1 cellular context compared by ENCODE assay signal in the genomic region with DNA sequence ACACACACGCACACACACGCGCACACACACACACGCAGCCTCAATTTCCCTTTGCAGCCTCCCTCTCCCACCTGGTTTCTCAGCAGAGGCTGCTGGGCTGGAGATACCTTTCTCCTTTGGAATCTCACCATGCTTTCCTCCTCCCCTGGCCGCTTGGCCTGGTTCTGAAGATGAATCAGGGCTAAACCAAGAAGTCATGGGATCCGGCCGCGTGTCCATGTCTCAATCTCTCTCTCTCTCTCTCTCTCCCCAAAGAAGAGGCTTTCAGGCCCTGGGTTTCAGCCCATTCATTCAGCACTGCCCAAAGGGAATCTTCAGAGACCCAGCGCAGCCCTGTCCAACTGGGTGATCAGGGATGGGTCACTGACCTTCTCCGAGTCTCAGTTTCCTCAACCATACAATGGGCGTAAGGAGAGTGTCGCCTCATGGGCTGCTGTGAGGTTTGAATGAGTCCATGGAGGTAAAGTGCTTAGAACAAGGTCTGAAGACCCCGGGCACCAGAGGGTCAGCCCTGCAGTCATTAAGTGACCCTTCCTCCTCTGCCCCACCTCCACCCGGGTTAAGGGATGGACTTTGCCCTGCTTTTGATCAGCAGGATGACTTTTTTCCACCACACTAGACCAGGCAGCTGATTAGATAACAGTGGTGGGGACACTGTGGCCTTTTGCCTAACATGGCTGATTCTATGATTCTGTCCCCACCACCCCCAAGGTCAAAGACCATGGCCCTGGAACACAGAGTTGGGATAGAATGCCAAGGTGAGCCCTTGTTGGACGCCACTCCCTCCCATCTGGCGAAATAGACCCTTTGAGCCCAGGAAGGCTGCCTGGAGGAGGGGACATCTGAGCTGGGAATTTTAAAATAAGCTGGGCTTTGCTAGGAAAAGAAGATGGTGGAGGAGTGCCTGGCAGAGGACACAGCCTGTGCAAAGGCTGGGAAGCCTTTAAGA.
TF ChIP-seq lines count a peak whose summit lies in the region.

No MANE protein-coding gene starts in this region.

TF ChIP-seq in HepG2, 621 proteins besides CTCF, POLR2A, EP300 and RAD21 (continued from another document and continues in another):
- TF ChIP-seq, protein P1, sequence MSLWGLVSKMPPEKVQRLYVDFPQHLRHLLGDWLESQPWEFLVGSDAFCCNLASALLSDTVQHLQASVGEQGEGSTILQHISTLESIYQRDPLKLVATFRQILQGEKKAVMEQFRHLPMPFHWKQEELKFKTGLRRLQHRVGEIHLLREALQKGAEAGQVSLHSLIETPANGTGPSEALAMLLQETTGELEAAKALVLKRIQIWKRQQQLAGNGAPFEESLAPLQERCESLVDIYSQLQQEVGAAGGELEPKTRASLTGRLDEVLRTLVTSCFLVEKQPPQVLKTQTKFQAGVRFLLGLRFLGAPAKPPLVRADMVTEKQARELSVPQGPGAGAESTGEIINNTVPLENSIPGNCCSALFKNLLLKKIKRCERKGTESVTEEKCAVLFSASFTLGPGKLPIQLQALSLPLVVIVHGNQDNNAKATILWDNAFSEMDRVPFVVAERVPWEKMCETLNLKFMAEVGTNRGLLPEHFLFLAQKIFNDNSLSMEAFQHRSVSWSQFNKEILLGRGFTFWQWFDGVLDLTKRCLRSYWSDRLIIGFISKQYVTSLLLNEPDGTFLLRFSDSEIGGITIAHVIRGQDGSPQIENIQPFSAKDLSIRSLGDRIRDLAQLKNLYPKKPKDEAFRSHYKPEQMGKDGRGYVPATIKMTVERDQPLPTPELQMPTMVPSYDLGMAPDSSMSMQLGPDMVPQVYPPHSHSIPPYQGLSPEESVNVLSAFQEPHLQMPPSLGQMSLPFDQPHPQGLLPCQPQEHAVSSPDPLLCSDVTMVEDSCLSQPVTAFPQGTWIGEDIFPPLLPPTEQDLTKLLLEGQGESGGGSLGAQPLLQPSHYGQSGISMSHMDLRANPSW (CRISPR knock-in tag; IDR thresholded peaks at IDR 0.05; ENCODE audit: borderline replicate concordance), result peak; percentile 62; the same call in 1 of the 2 replicates
- TF ChIP-seq TGIF2 (CRISPR knock-in tag; IDR thresholded peaks at IDR 0.05) (no peak; the same call in 1 of the 2 replicates), KLF12 (CRISPR knock-in tag; IDR thresholded peaks at IDR 0.05; ENCODE audit: borderline replicate concordance) (no peak), TCF7 (IDR thresholded peaks at IDR 0.05; ENCODE audit: low read depth) (peak; percentile 83), ESRRA (CRISPR knock-in tag; IDR thresholded peaks at IDR 0.05; ENCODE audit: low read depth) (peak; percentile 99), ZNF773 (CRISPR knock-in tag; IDR thresholded peaks at IDR 0.05; ENCODE audit: borderline replicate concordance) (no peak), TAF15 (IDR thresholded peaks at IDR 0.05; ENCODE audit: low read depth, low read length, poor library complexity, severe bottlenecking) (no peak), ZSCAN9 (CRISPR knock-in tag; IDR thresholded peaks at IDR 0.05; ENCODE audit: borderline replicate concordance) (peak; percentile 13; the same call in 1 of the 2 replicates), ZNF101 (CRISPR knock-in tag; IDR thresholded peaks at IDR 0.05; ENCODE audit: borderline replicate concordance, low read depth) (no peak), NR2C2 (CRISPR knock-in tag; IDR thresholded peaks at IDR 0.05; ENCODE audit: borderline replicate concordance) (peak; percentile 91), CC2D1A (CRISPR knock-in tag; IDR thresholded peaks at IDR 0.05) (no peak), YEATS2 (CRISPR knock-in tag; IDR thresholded peaks at IDR 0.05; ENCODE audit: borderline replicate concordance) (0 out of 2 replicates have a peak, but pooled peaks have one; percentile 21), PHF21A (CRISPR knock-in tag; IDR thresholded peaks at IDR 0.05) (peak; percentile 95), PHF5A (CRISPR knock-in tag; IDR thresholded peaks at IDR 0.05; ENCODE audit: low read depth, unreplicated experiment) (no peak), ZNF550 (CRISPR knock-in tag; IDR thresholded peaks at IDR 0.05; ENCODE audit: borderline replicate concordance) (no peak), SNAI1 (CRISPR knock-in tag; IDR thresholded peaks at IDR 0.05; ENCODE audit: borderline replicate concordance) (no peak), ZSCAN29 (CRISPR knock-in tag; conservative IDR thresholded peaks at IDR 0.05) (peak; percentile 69; the same call in 1 of the 2 replicates), PPARG (CRISPR knock-in tag; conservative IDR thresholded peaks at IDR 0.05) (peak; percentile 95), CBX1 (IDR thresholded peaks at IDR 0.05; ENCODE audit: low read depth) (no peak), NR1H2 (CRISPR knock-in tag; IDR thresholded peaks at IDR 0.05; ENCODE audit: borderline replicate concordance, low read depth) (peak; percentile 85; the same call in 1 of the 2 replicates), ZKSCAN8 (CRISPR knock-in tag; IDR thresholded peaks at IDR 0.05; ENCODE audit: borderline replicate concordance) (peak; percentile 58; the same call in 1 of the 2 replicates), BCL6 (CRISPR knock-in tag; IDR thresholded peaks at IDR 0.05) (peak; percentile 90), HHEX (CRISPR knock-in tag; IDR thresholded peaks at IDR 0.05) (peak; percentile 46; the same call in 1 of the 2 replicates), ZNF350 (CRISPR knock-in tag; IDR thresholded peaks at IDR 0.05; ENCODE audit: borderline replicate concordance, low read depth) (peak; percentile 90), EEA1 (CRISPR knock-in tag; IDR thresholded peaks at IDR 0.05; ENCODE audit: borderline replicate concordance) (no peak), CBX5 (CRISPR knock-in tag; IDR thresholded peaks at IDR 0.05; ENCODE audit: borderline replicate concordance) (peak; percentile 86), MIER2 (CRISPR knock-in tag; IDR thresholded peaks at IDR 0.05) (peak; percentile 28; the same call in 1 of the 2 replicates), ZNF674 (CRISPR knock-in tag; IDR thresholded peaks at IDR 0.05; ENCODE audit: low read depth) (no peak), REXO4 (CRISPR knock-in tag; IDR thresholded peaks at IDR 0.05; ENCODE audit: borderline replicate concordance) (no peak), JUND (CRISPR knock-in tag; IDR thresholded peaks at IDR 0.05) (peak; percentile 56; the same call in 1 of the 2 replicates), MIXL1 (CRISPR knock-in tag; IDR thresholded peaks at IDR 0.05) (peak; percentile 98), FOXO1 (CRISPR knock-in tag; IDR thresholded peaks at IDR 0.05) (peak; percentile 87), KDM5A (IDR thresholded peaks at IDR 0.05; ENCODE audit: borderline replicate concordance, low read length) (no peak), TCF12 (IDR thresholded peaks at IDR 0.05) (no peak), TCF12 (CRISPR knock-in tag; IDR thresholded peaks at IDR 0.05) (no peak), MAFF (IDR thresholded peaks at IDR 0.05; ENCODE audit: low read depth, low read length) (peak; percentile 21; the same call in 1 of the 2 replicates), ETV5 (CRISPR knock-in tag; IDR thresholded peaks at IDR 0.05; ENCODE audit: borderline replicate concordance) (peak; percentile 75; the same call in 1 of the 2 replicates), HMG20A (CRISPR knock-in tag; IDR thresholded peaks at IDR 0.05; ENCODE audit: borderline replicate concordance) (peak; percentile 88; the same call in 1 of the 2 replicates), ZNF749 (CRISPR knock-in tag; IDR thresholded peaks at IDR 0.05; ENCODE audit: borderline replicate concordance) (peak; percentile 58; the same call in 1 of the 2 replicates), SRSF1 (optimal IDR thresholded peaks at IDR 0.05; ENCODE audit: low read depth, low read length) (no peak)
- TF ChIP-seq, protein P2, sequence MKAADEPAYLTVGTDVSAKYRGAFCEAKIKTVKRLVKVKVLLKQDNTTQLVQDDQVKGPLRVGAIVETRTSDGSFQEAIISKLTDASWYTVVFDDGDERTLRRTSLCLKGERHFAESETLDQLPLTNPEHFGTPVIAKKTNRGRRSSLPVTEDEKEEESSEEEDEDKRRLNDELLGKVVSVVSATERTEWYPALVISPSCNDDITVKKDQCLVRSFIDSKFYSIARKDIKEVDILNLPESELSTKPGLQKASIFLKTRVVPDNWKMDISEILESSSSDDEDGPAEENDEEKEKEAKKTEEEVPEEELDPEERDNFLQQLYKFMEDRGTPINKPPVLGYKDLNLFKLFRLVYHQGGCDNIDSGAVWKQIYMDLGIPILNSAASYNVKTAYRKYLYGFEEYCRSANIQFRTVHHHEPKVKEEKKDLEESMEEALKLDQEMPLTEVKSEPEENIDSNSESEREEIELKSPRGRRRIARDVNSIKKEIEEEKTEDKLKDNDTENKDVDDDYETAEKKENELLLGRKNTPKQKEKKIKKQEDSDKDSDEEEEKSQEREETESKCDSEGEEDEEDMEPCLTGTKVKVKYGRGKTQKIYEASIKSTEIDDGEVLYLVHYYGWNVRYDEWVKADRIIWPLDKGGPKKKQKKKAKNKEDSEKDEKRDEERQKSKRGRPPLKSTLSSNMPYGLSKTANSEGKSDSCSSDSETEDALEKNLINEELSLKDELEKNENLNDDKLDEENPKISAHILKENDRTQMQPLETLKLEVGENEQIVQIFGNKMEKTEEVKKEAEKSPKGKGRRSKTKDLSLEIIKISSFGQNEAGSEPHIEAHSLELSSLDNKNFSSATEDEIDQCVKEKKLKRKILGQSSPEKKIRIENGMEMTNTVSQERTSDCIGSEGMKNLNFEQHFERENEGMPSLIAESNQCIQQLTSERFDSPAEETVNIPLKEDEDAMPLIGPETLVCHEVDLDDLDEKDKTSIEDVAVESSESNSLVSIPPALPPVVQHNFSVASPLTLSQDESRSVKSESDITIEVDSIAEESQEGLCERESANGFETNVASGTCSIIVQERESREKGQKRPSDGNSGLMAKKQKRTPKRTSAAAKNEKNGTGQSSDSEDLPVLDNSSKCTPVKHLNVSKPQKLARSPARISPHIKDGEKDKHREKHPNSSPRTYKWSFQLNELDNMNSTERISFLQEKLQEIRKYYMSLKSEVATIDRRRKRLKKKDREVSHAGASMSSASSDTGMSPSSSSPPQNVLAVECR (CRISPR knock-in tag; IDR thresholded peaks at IDR 0.05; ENCODE audit: borderline replicate concordance), result peak; percentile 74; the same call in 1 of the 2 replicates
- TF ChIP-seq, protein P3, sequence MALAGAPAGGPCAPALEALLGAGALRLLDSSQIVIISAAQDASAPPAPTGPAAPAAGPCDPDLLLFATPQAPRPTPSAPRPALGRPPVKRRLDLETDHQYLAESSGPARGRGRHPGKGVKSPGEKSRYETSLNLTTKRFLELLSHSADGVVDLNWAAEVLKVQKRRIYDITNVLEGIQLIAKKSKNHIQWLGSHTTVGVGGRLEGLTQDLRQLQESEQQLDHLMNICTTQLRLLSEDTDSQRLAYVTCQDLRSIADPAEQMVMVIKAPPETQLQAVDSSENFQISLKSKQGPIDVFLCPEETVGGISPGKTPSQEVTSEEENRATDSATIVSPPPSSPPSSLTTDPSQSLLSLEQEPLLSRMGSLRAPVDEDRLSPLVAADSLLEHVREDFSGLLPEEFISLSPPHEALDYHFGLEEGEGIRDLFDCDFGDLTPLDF (CRISPR knock-in tag; IDR thresholded peaks at IDR 0.05), result no peak
- TF ChIP-seq, protein P4, sequence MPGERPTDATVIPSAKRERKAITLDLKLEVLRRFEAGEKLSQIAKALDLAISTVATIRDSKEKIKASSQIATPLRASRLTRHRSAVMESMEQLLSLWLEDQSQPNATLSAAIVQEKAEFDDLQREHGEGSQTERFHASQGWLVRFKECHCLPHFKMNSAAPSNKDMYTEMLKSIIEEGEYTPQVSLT (CRISPR knock-in tag; IDR thresholded peaks at IDR 0.05; ENCODE audit: borderline replicate concordance, low read depth), result no peak
- TF ChIP-seq, protein P5, sequence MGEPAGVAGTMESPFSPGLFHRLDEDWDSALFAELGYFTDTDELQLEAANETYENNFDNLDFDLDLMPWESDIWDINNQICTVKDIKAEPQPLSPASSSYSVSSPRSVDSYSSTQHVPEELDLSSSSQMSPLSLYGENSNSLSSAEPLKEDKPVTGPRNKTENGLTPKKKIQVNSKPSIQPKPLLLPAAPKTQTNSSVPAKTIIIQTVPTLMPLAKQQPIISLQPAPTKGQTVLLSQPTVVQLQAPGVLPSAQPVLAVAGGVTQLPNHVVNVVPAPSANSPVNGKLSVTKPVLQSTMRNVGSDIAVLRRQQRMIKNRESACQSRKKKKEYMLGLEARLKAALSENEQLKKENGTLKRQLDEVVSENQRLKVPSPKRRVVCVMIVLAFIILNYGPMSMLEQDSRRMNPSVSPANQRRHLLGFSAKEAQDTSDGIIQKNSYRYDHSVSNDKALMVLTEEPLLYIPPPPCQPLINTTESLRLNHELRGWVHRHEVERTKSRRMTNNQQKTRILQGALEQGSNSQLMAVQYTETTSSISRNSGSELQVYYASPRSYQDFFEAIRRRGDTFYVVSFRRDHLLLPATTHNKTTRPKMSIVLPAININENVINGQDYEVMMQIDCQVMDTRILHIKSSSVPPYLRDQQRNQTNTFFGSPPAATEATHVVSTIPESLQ (CRISPR knock-in tag; conservative IDR thresholded peaks at IDR 0.05), result no peak
- TF ChIP-seq, protein P6, sequence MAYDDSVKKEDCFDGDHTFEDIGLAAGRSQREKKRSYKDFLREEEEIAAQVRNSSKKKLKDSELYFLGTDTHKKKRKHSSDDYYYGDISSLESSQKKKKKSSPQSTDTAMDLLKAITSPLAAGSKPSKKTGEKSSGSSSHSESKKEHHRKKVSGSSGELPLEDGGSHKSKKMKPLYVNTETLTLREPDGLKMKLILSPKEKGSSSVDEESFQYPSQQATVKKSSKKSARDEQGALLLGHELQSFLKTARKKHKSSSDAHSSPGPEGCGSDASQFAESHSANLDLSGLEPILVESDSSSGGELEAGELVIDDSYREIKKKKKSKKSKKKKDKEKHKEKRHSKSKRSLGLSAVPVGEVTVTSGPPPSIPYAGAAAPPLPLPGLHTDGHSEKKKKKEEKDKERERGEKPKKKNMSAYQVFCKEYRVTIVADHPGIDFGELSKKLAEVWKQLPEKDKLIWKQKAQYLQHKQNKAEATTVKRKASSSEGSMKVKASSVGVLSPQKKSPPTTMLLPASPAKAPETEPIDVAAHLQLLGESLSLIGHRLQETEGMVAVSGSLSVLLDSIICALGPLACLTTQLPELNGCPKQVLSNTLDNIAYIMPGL (CRISPR knock-in tag; IDR thresholded peaks at IDR 0.05; ENCODE audit: borderline replicate concordance in 1 of 2, low read depth in 1 of 2), result 0 out of 4 replicates have a peak, but pooled peaks of 1 of the 2 experiments have one; percentile 50
- TF ChIP-seq, protein P7, sequence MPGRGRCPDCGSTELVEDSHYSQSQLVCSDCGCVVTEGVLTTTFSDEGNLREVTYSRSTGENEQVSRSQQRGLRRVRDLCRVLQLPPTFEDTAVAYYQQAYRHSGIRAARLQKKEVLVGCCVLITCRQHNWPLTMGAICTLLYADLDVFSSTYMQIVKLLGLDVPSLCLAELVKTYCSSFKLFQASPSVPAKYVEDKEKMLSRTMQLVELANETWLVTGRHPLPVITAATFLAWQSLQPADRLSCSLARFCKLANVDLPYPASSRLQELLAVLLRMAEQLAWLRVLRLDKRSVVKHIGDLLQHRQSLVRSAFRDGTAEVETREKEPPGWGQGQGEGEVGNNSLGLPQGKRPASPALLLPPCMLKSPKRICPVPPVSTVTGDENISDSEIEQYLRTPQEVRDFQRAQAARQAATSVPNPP (CRISPR knock-in tag; IDR thresholded peaks at IDR 0.05), result peak; percentile 54; the same call in 1 of the 2 replicates
- TF ChIP-seq, protein P8, sequence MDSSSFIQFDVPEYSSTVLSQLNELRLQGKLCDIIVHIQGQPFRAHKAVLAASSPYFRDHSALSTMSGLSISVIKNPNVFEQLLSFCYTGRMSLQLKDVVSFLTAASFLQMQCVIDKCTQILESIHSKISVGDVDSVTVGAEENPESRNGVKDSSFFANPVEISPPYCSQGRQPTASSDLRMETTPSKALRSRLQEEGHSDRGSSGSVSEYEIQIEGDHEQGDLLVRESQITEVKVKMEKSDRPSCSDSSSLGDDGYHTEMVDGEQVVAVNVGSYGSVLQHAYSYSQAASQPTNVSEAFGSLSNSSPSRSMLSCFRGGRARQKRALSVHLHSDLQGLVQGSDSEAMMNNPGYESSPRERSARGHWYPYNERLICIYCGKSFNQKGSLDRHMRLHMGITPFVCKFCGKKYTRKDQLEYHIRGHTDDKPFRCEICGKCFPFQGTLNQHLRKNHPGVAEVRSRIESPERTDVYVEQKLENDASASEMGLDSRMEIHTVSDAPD (CRISPR knock-in tag; IDR thresholded peaks at IDR 0.05), result peak; percentile 99
